Comparison of ENCODE assay signal across 1 cellular context in genomic region chr15:101200181-101200580, GRCh38.
TF ChIP-seq lines count a peak whose summit lies in the region.

No MANE protein-coding gene starts in this region.

TF ChIP-seq in liver, 16 proteins besides CTCF, POLR2A, EP300 and RAD21 (continued from another document):
- TF ChIP-seq GABPA (IDR thresholded peaks at IDR 0.05 in 1 of 2, conservative IDR thresholded peaks at IDR 0.05 in 1 of 2) (no peak), JUND (IDR thresholded peaks at IDR 0.05) (no peak), RXRA (IDR thresholded peaks at IDR 0.05) (no peak), ZBTB33 (IDR thresholded peaks at IDR 0.05) (no peak)
